ENCODE assay signal across 1 cellular context in genomic region chr14:69999246-69999645, GRCh38.
A peak's percentile ranks its signal among the peaks of the same experiment; 100 is the strongest.
TF ChIP-seq lines count a peak whose summit lies in the region.

No MANE protein-coding gene starts in this region.

TF ChIP-seq in HEK293, 187 proteins besides CTCF, POLR2A, EP300 and RAD21 (continued from another document and continues in another):
- TF ChIP-seq, protein P1, sequence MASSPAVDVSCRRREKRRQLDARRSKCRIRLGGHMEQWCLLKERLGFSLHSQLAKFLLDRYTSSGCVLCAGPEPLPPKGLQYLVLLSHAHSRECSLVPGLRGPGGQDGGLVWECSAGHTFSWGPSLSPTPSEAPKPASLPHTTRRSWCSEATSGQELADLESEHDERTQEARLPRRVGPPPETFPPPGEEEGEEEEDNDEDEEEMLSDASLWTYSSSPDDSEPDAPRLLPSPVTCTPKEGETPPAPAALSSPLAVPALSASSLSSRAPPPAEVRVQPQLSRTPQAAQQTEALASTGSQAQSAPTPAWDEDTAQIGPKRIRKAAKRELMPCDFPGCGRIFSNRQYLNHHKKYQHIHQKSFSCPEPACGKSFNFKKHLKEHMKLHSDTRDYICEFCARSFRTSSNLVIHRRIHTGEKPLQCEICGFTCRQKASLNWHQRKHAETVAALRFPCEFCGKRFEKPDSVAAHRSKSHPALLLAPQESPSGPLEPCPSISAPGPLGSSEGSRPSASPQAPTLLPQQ (tag by site-specific recombination; IDR thresholded peaks at IDR 0.05): peak; percentile 64
- TF ChIP-seq ZSCAN5A (tag by site-specific recombination; IDR thresholded peaks at IDR 0.05) (no peak), SALL2 (tag by site-specific recombination; IDR thresholded peaks at IDR 0.05; ENCODE audit: borderline replicate concordance) (no peak), ZNF701 (tag by site-specific recombination; IDR thresholded peaks at IDR 0.05) (no peak), ZNF623 (tag by site-specific recombination; IDR thresholded peaks at IDR 0.05) (no peak; the same call in 1 of the 2 replicates), KLF1 (tag by site-specific recombination; IDR thresholded peaks at IDR 0.05) (no peak; the same call in 1 of the 2 replicates), ZNF10 (tag by site-specific recombination; IDR thresholded peaks at IDR 0.05) (peak; percentile 42; the same call in 1 of the 2 replicates), ZNF600 (tag by site-specific recombination; IDR thresholded peaks at IDR 0.05) (no peak), ZFP37 (tag by site-specific recombination; IDR thresholded peaks at IDR 0.05) (no peak), SP2 (tag by site-specific recombination; IDR thresholded peaks at IDR 0.05) (peak; percentile 34; the same call in 1 of the 2 replicates), ZNF155 (tag by site-specific recombination; IDR thresholded peaks at IDR 0.05) (no peak), TCF7L2 (IDR thresholded peaks at IDR 0.05; ENCODE audit: borderline replicate concordance, low read depth, low read length) (no peak), ZNF394 (tag by site-specific recombination; IDR thresholded peaks at IDR 0.05; ENCODE audit: borderline replicate concordance) (peak; percentile 67; the same call in 1 of the 2 replicates), ZNF521 (tag by site-specific recombination; IDR thresholded peaks at IDR 0.05) (no peak), ZNF677 (tag by site-specific recombination; IDR thresholded peaks at IDR 0.05) (no peak), ZNF37A (tag by site-specific recombination; IDR thresholded peaks at IDR 0.05) (no peak), ZNF366 (tag by site-specific recombination; conservative IDR thresholded peaks at IDR 0.05) (peak; percentile 81), TRIM28 (IDR thresholded peaks at IDR 0.05; ENCODE audit: borderline replicate concordance, low read length) (0 out of 2 replicates have a peak, but pooled peaks have one; percentile 72), HOXC10 (CRISPR knock-in tag; IDR thresholded peaks at IDR 0.05) (no peak), ZNF211 (tag by site-specific recombination; IDR thresholded peaks at IDR 0.05; ENCODE audit: low read depth) (no peak), YY1 (tag by site-specific recombination; IDR thresholded peaks at IDR 0.05) (peak; percentile 48; the same call in 1 of the 2 replicates), ZNF426 (tag by site-specific recombination; IDR thresholded peaks at IDR 0.05) (no peak), REPIN1 (tag by site-specific recombination; IDR thresholded peaks at IDR 0.05; ENCODE audit: low read depth) (no peak), ZNF843 (tag by site-specific recombination; IDR thresholded peaks at IDR 0.05) (peak; percentile 94), PRDM6 (tag by site-specific recombination; IDR thresholded peaks at IDR 0.05) (peak; percentile 75), ZNF175 (tag by site-specific recombination; IDR thresholded peaks at IDR 0.05) (no peak), ZNF354C (tag by site-specific recombination; IDR thresholded peaks at IDR 0.05; ENCODE audit: borderline replicate concordance, low read depth) (no peak), ZNF138 (tag by site-specific recombination; IDR thresholded peaks at IDR 0.05; ENCODE audit: borderline replicate concordance) (no peak), ZNF610 (tag by site-specific recombination; IDR thresholded peaks at IDR 0.05; ENCODE audit: borderline replicate concordance) (0 out of 2 replicates have a peak, but pooled peaks have one; percentile 33), ZNF777 (tag by site-specific recombination; IDR thresholded peaks at IDR 0.05; ENCODE audit: borderline replicate concordance) (no peak), ZNF433 (tag by site-specific recombination; IDR thresholded peaks at IDR 0.05; ENCODE audit: low read depth) (no peak), ZFP3 (tag by site-specific recombination; IDR thresholded peaks at IDR 0.05; ENCODE audit: low read depth) (no peak), ZNF510 (tag by site-specific recombination; IDR thresholded peaks at IDR 0.05; ENCODE audit: insufficient replicate concordance) (no peak), ZNF571 (tag by site-specific recombination; IDR thresholded peaks at IDR 0.05) (no peak), ZNF449 (tag by site-specific recombination; IDR thresholded peaks at IDR 0.05) (no peak), ZNF48 (tag by site-specific recombination; IDR thresholded peaks at IDR 0.05) (no peak), TSHZ1 (tag by site-specific recombination; IDR thresholded peaks at IDR 0.05; ENCODE audit: borderline replicate concordance) (peak; percentile 92; the same call in 1 of the 2 replicates), ZNF112 (tag by site-specific recombination; IDR thresholded peaks at IDR 0.05) (no peak), ZNF654 (tag by site-specific recombination; IDR thresholded peaks at IDR 0.05; ENCODE audit: low read depth) (no peak), ZNF792 (tag by site-specific recombination; IDR thresholded peaks at IDR 0.05) (no peak), ZNF768 (tag by site-specific recombination; IDR thresholded peaks at IDR 0.05) (no peak), ZBTB8A (tag by site-specific recombination; IDR thresholded peaks at IDR 0.05) (peak; percentile 59; the same call in 1 of the 2 replicates), ZNF660 (tag by site-specific recombination; IDR thresholded peaks at IDR 0.05) (peak; percentile 81), ZNF501 (tag by site-specific recombination; IDR thresholded peaks at IDR 0.05) (0 out of 2 replicates have a peak, but pooled peaks have one; percentile 59), ZNF324 (tag by site-specific recombination; IDR thresholded peaks at IDR 0.05) (no peak), ZNF837 (tag by site-specific recombination; IDR thresholded peaks at IDR 0.05) (no peak), KLF17 (tag by site-specific recombination; IDR thresholded peaks at IDR 0.05) (peak; percentile 94), ZNF341 (tag by site-specific recombination; IDR thresholded peaks at IDR 0.05; ENCODE audit: low read depth) (0 out of 2 replicates have a peak, but pooled peaks have one; percentile 34)
- TF ChIP-seq, protein P2, sequence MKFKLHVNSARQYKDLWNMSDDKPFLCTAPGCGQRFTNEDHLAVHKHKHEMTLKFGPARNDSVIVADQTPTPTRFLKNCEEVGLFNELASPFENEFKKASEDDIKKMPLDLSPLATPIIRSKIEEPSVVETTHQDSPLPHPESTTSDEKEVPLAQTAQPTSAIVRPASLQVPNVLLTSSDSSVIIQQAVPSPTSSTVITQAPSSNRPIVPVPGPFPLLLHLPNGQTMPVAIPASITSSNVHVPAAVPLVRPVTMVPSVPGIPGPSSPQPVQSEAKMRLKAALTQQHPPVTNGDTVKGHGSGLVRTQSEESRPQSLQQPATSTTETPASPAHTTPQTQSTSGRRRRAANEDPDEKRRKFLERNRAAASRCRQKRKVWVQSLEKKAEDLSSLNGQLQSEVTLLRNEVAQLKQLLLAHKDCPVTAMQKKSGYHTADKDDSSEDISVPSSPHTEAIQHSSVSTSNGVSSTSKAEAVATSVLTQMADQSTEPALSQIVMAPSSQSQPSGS (tag by site-specific recombination; IDR thresholded peaks at IDR 0.05; ENCODE audit: low read depth): peak; percentile 96
- TF ChIP-seq, protein P3, sequence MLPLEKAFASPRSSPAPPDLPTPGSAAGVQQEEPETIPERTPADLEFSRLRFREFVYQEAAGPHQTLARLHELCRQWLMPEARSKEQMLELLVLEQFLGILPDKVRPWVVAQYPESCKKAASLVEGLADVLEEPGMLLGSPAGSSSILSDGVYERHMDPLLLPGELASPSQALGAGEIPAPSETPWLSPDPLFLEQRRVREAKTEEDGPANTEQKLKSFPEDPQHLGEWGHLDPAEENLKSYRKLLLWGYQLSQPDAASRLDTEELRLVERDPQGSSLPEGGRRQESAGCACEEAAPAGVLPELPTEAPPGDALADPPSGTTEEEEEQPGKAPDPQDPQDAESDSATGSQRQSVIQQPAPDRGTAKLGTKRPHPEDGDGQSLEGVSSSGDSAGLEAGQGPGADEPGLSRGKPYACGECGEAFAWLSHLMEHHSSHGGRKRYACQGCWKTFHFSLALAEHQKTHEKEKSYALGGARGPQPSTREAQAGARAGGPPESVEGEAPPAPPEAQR (tag by site-specific recombination; IDR thresholded peaks at IDR 0.05): no peak
- TF ChIP-seq, protein P4, sequence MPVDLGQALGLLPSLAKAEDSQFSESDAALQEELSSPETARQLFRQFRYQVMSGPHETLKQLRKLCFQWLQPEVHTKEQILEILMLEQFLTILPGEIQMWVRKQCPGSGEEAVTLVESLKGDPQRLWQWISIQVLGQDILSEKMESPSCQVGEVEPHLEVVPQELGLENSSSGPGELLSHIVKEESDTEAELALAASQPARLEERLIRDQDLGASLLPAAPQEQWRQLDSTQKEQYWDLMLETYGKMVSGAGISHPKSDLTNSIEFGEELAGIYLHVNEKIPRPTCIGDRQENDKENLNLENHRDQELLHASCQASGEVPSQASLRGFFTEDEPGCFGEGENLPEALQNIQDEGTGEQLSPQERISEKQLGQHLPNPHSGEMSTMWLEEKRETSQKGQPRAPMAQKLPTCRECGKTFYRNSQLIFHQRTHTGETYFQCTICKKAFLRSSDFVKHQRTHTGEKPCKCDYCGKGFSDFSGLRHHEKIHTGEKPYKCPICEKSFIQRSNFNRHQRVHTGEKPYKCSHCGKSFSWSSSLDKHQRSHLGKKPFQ (tag by site-specific recombination; IDR thresholded peaks at IDR 0.05): peak; percentile 66
- TF ChIP-seq, protein P5, sequence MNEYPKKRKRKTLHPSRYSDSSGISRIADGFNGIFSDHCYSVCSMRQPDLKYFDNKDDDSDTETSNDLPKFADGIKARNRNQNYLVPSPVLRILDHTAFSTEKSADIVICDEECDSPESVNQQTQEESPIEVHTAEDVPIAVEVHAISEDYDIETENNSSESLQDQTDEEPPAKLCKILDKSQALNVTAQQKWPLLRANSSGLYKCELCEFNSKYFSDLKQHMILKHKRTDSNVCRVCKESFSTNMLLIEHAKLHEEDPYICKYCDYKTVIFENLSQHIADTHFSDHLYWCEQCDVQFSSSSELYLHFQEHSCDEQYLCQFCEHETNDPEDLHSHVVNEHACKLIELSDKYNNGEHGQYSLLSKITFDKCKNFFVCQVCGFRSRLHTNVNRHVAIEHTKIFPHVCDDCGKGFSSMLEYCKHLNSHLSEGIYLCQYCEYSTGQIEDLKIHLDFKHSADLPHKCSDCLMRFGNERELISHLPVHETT (tag by site-specific recombination; IDR thresholded peaks at IDR 0.05): peak; percentile 92
